In genomic region chrX:119734897-119735339, GRCh38 we compare ENCODE assay signal across 8 cellular contexts. TPM values are rescaled to one million over a fixed set of nuclear protein-coding genes. Genes with fewer than 3 reads are reported as not detected.
DNase-seq lines count a peak whose midpoint lies in the region; ATAC-seq and TF ChIP-seq lines count a peak whose summit lies in the region.

No MANE protein-coding gene starts in this region.

- WGBS in H9 (ENCODE audit: extremely low coverage, insufficient read length, low lambda C conversion rate): no CpG with 5 or more reads among the region's 7 CpGs

- H3K23me2 ChIP-seq in H9 (ENCODE audit: insufficient read length, low read depth, low read length, poor library complexity, severe bottlenecking): peaks cover 3% of the 10 kb centered on the region

- no peaks in the 10 kb centered on the region for H3K27me3 ChIP-seq in H9 (ENCODE audit: insufficient read depth, low read length)

- H4K91ac ChIP-seq in H9 (ENCODE audit: insufficient read length, low read depth, low read length): no peak overlapping the region

- H3K27me3 Mint-ChIP-seq in H9 (ENCODE audit: low read depth): peaks cover 9% of the 10 kb centered on the region

- H3K36me3 Mint-ChIP-seq in H9 (ENCODE audit: insufficient read depth in 1 of 3, low read depth in 3 of 3): peaks cover 3% of the 10 kb centered on the region in 3 experiments; a peak in 4 of 7 replicates

- H3K9ac ChIP-seq in H9 (ENCODE audit: extremely low read depth, insufficient read length, low read length): no peak overlapping the region

- H3K9me3 ChIP-seq in H9 (ENCODE audit: control insufficient read depth, low read depth, low read length): peaks cover 21% of the 10 kb centered on the region

- no peak overlapping the region for H3K27ac ChIP-seq in H9 (ENCODE audit: insufficient read length, low read depth, low read length)

- H3K4me3 Mint-ChIP-seq in H9: no peak overlapping the region; a peak in 1 of 5 replicates

- H2BK15ac ChIP-seq in H9 (ENCODE audit: low read depth, low read length): no peak overlapping the region

- TF ChIP-seq CTCF in H9 (conservative IDR thresholded peaks at IDR 0.05): no peak

- H2BK120ac ChIP-seq in H9 (ENCODE audit: low read depth, low read length, poor library complexity, severe bottlenecking): no peak overlapping the region

- intact Hi-C loops in sciatic nerve (cut with DNase I): no loop called here

- no peak overlapping the region for H4K8ac ChIP-seq in H9 (replicated peaks; ENCODE audit: insufficient read length, low read depth, low read length)

- H2BK20ac ChIP-seq in H9 (ENCODE audit: low read depth, low read length, poor library complexity, severe bottlenecking): no peak overlapping the region

- no peak overlapping the region for H3K14ac ChIP-seq in H9 (ENCODE audit: insufficient read depth, low read length)

- H3K79me1 ChIP-seq in H9 (ENCODE audit: insufficient read depth, low read depth, low read length, poor library complexity, severe bottlenecking): no peaks in the 10 kb centered on the region

- H3K4me1 ChIP-seq in H9 (ENCODE audit: insufficient read depth, low read length): no peaks in the 10 kb centered on the region

- no peak overlapping the region for H2AK5ac ChIP-seq in H9 (ENCODE audit: insufficient read length, low read length)

- H3K27ac Mint-ChIP-seq in H9: no peak overlapping the region

- no peaks in the 10 kb centered on the region for H3K4me1 Mint-ChIP-seq in H9

- H2BK12ac ChIP-seq in H9 (ENCODE audit: insufficient read length, low read depth, low read length): no peak overlapping the region

- H3K4me2 ChIP-seq in H9 (ENCODE audit: insufficient read depth, insufficient read length, low read length): no peak overlapping the region

- H3K23ac ChIP-seq in H9 (ENCODE audit: insufficient read length, low read depth, low read length): no peak overlapping the region

- H2BK5ac ChIP-seq in H9 (ENCODE audit: insufficient read length, low read length): no peak overlapping the region

- peak; percentile 42 for ATAC-seq in sciatic nerve
- ATAC-seq in GM21737 (IDR thresholded peaks at IDR 0.05; ENCODE audit: unreplicated experiment): no peak
- ATAC-seq in GM18868 (IDR thresholded peaks at IDR 0.05; ENCODE audit: unreplicated experiment): no peak

- H3K79me2 ChIP-seq in H9 (ENCODE audit: insufficient read depth, low read length): no peaks in the 10 kb centered on the region

- no peaks in the 10 kb centered on the region for H4K20me1 ChIP-seq in H9 (ENCODE audit: control insufficient read depth, insufficient read depth, insufficient read length)

- no peak overlapping the region for H3K56ac ChIP-seq in H9 (ENCODE audit: insufficient read length, low read depth, low read length)

- peak; percentile 27 for DNase-seq in GM03348 (ENCODE audit: low spot score)
- peak; percentile 33 for DNase-seq in NCI-H2227 treated with DMSO at 0.1 percent for 48 hours (lab: John Stamatoyannopoulos, UW)
- DNase-seq in glomerular visceral epithelial cell (ENCODE audit: extremely low spot score): peak; percentile 9
- peak; percentile 68 for DNase-seq in sciatic nerve (ENCODE audit: low spot score)
- no peak for DNase-seq in H9
- DNase-seq in Kasumi-1 (lab: John Stamatoyannopoulos, UW): no peak

- H4K5ac ChIP-seq in H9 (ENCODE audit: insufficient read length, low read depth, low read length): no peak overlapping the region

- no peak overlapping the region for H3T11ph ChIP-seq in H9 (ENCODE audit: low read length)

- H2AFZ ChIP-seq in H9 (ENCODE audit: low read length): no peak overlapping the region

- H3K4ac ChIP-seq in H9 (ENCODE audit: low read depth, low read length): no peak overlapping the region

- H3K18ac ChIP-seq in H9 (ENCODE audit: insufficient read length, low read depth, low read length): no peak overlapping the region

- H3K9me3 Mint-ChIP-seq in H9: peaks cover 62 to 75% of the 10 kb centered on the region in 2 experiments

RNA-seq across cellular contexts. Expression of gene SOWAHD, which starts 23.5 kb away (rescaled TPM):
- total RNA-seq in sciatic nerve (0.53 TPM), H9 (2021) (0.92 and 0.98 TPM in 2 replicates)

RNA-seq across cellular contexts. Expression of gene SEPTIN6, which starts 42.0 kb away (rescaled TPM):
- total RNA-seq in sciatic nerve: 33.0 TPM
- total RNA-seq in H9 (2021): 22.9 and 23.1 TPM in 2 replicates

RNA-seq across cellular contexts. Expression of gene RPL39, which starts 56.5 kb away (rescaled TPM):
- 1,230 TPM for total RNA-seq in sciatic nerve
- total RNA-seq in H9 (2021): 2,033 and 2,054 TPM in 2 replicates

Comparison
In these comparisons a context has a peak if more than half of its experiments do, and no peak if none do; other contexts are left out.
1. DNase-seq: peak in GM03348 (single experiment), NCI-H2227 treated with DMSO at 0.1 percent for 48 hours (single experiment), glomerular visceral epithelial cell (single experiment) and sciatic nerve (single experiment); none in H9 (single experiment) and Kasumi-1 (0 of 2).